In genomic region chr20:44610313-44610965, GRCh38 we compare ENCODE assay signal across 8 cellular contexts. TPM values are rescaled to one million over a fixed set of nuclear protein-coding genes. Genes with fewer than 3 reads are reported as not detected.
A peak's percentile ranks its signal among the peaks of the same experiment; 100 is the strongest.
DNase-seq lines count a peak whose midpoint lies in the region; ATAC-seq and TF ChIP-seq lines count a peak whose summit lies in the region.

No MANE protein-coding gene starts in this region.

- H3K36me3 ChIP-seq in gastroesophageal sphincter, result peaks cover 0 to 26% of the 10 kb centered on the region in 2 donors

- no peaks in the 10 kb centered on the region for H3K27me3 ChIP-seq in gastroesophageal sphincter

- WGBS in gastroesophageal sphincter (ENCODE audit: low coverage in 1 of 2), 2 donors, result 0 to 4% methylated on average over 1 of the region's 1 CpG

- no peak for TF ChIP-seq POLR2A in gastroesophageal sphincter (IDR thresholded peaks at IDR 0.05)

- H3K4me1 ChIP-seq in gastroesophageal sphincter, result peaks cover 8 to 68% (median 28%) of the 10 kb centered on the region in 3 donors

- ATAC-seq in gastroesophageal sphincter (peak; percentile 33), HG03095 (IDR thresholded peaks at IDR 0.05; ENCODE audit: unreplicated experiment) (no peak)

- TF ChIP-seq CTCF in gastroesophageal sphincter (IDR thresholded peaks at IDR 0.05), result no peak

- DNase-seq in SKM-1 treated with dmso at 0.1 percent for 144 hours (lab: John Stamatoyannopoulos, UW; ENCODE audit: unreplicated experiment) (peak; percentile 19), SKM-1 (lab: John Stamatoyannopoulos, UW; ENCODE audit: unreplicated experiment) (no peak), OCI-M1 (lab: John Stamatoyannopoulos, UW) (peak; percentile 83), substantia nigra (lab: John Stamatoyannopoulos, UW) (no peak), glomerular visceral epithelial cell (ENCODE audit: extremely low spot score) (no peak), NCI-H2171 treated with DMSO at 0.1 percent for 48 hours (lab: John Stamatoyannopoulos, UW) (no peak)

- no peaks in the 10 kb centered on the region for H3K9me3 ChIP-seq in gastroesophageal sphincter

- H3K27ac ChIP-seq in gastroesophageal sphincter, result peak overlapping the region; percentile 69 to 93 (median 89)
- H3K27ac ChIP-seq in substantia nigra (ENCODE audit: low read depth, low read length, poor library complexity, severe bottlenecking), result peak overlapping the region; percentile 71

- no peak for TF ChIP-seq EP300 in gastroesophageal sphincter (IDR thresholded peaks at IDR 0.05)

- H3K4me3 ChIP-seq in gastroesophageal sphincter, result no peak overlapping the region

RNA-seq across cellular contexts. Expression of gene PKIG, which starts 28.1 kb away (rescaled TPM):
- total RNA-seq in gastroesophageal sphincter, result 100 to 1,000 TPM; 241 to 418 (median 291) TPM

RNA-seq across cellular contexts. Expression of gene ADA, which starts 41.1 kb away (rescaled TPM):
- 10 to 100 TPM in 2 of 4 donors, 1 to 10 TPM in 2; 7.6 to 14.5 (median 10.4) TPM for total RNA-seq in gastroesophageal sphincter

Comparison
In these comparisons a context has a peak if more than half of its experiments do, and no peak if none do; other contexts are left out.
1. DNase-seq: peak in SKM-1 treated with dmso at 0.1 percent for 144 hours (single experiment) and OCI-M1 (single experiment); none in SKM-1 (single experiment), substantia nigra (0 of 49), glomerular visceral epithelial cell (single experiment) and NCI-H2171 treated with DMSO at 0.1 percent for 48 hours (single experiment).